Comparison of ENCODE assay signal across 37 cellular contexts in genomic region chr5:83443539-83443938, GRCh38. TPM values are rescaled to one million over a fixed set of nuclear protein-coding genes. Genes with fewer than 3 reads are reported as not detected.
"Had no signal": no experiment of that assay in that cellular context is flagged by ENCODE, and none has a peak within 500 bp of the region (broad histone marks: within the 10 kb centered on the region; RNA-seq: fewer than 3 reads in every experiment).

No MANE protein-coding gene starts in this region.

- H3K4me1 ChIP-seq: ascending aorta had no signal

- H3K27me3 Mint-ChIP-seq: activated B cell treated with CpG ODN at 0.5 μM for 24 hours; activated CD4-positive, alpha-beta memory T cell treated with anti-CD3 and anti-CD28 coated beads for 36 hours; activated CD8-positive, alpha-beta T cell treated with anti-CD3 and anti-CD28 coated beads for 36 hours; activated T-helper 17 cell treated with anti-CD3 and anti-CD28 coated beads, Interleukin-2, amount 50 U/mL, for 72 hours; brain; central memory CD8-positive, alpha-beta T cell had no signal

- H3K4me1 Mint-ChIP-seq: activated CD4-positive, alpha-beta T cell treated with anti-CD3 and anti-CD28 coated beads, Interleukin-2, amount 10 ng/mL, durations not matched to agents 24 days and 14 days; activated naive CD8-positive, alpha-beta T cell treated with anti-CD3 and anti-CD28 coated beads, Interleukin-2, amount 10 ng/mL, durations not matched to agents 7 days and 5 days; activated naive CD8-positive, alpha-beta T cell treated with anti-CD3 and anti-CD28 coated beads, Interleukin-2, amount 50 U/mL, for 24 hours; activated T-helper 17 cell treated with anti-CD3 and anti-CD28 coated beads, Interleukin-2, amount 50 U/mL, for 72 hours; brain; central memory CD8-positive, alpha-beta T cell had no signal

- H3K36me3 Mint-ChIP-seq: activated CD4-positive, alpha-beta memory T cell treated with anti-CD3 and anti-CD28 coated beads for 36 hours; activated naive CD4-positive, alpha-beta T cell treated with anti-CD3 and anti-CD28 coated beads, Interleukin-2, amount 50 U/mL, for 72 hours; activated naive CD8-positive, alpha-beta T cell treated with anti-CD3 and anti-CD28 coated beads, Interleukin-2, amount 10 ng/mL, durations not matched to agents 7 days and 5 days; brain had no signal

- H3K9me3 Mint-ChIP-seq: activated B cell treated with CpG ODN at 0.5 μM for 24 hours; activated CD4-positive, alpha-beta memory T cell treated with anti-CD3 and anti-CD28 coated beads for 36 hours; activated CD4-positive, alpha-beta T cell treated with anti-CD3 and anti-CD28 coated beads, Interleukin-2, amount 10 ng/mL, durations not matched to agents 24 days and 14 days; activated CD8-positive, alpha-beta T cell treated with anti-CD3 and anti-CD28 coated beads for 36 hours; activated naive CD4-positive, alpha-beta T cell treated with anti-CD3 and anti-CD28 coated beads for 36 hours; activated naive CD4-positive, alpha-beta T cell treated with anti-CD3 and anti-CD28 coated beads, Interleukin-2, amount 50 U/mL, for 72 hours; activated naive CD8-positive, alpha-beta T cell treated with anti-CD3 and anti-CD28 coated beads, Interleukin-2, amount 10 ng/mL, durations not matched to agents 7 days and 5 days; activated naive CD8-positive, alpha-beta T cell treated with anti-CD3 and anti-CD28 coated beads, Interleukin-2, amount 50 U/mL, for 24 hours; activated T-cell treated with anti-CD3 and anti-CD28 coated beads, Interleukin-2, amount 50 U/mL, for 4 hours; activated T-cell treated with anti-CD3 and anti-CD28 coated beads, Interleukin-2, amount 50 U/mL, for 72 hours; activated T-helper 1 cell treated with anti-CD3 and anti-CD28 coated beads, Interleukin-12 subunit alpha, Interleukin-12 subunit beta, Interleukin-2, Interleukin-4 antibody, amounts not matched to agents 30 ng/mL and 10 ng/mL and 1 ng/mL, durations not matched to agents 14 hours and 24 hours and 36 hours; activated T-helper 17 cell treated with anti-CD3 and anti-CD28 coated beads, Interleukin-2, amount 50 U/mL, for 72 hours; central memory CD8-positive, alpha-beta T cell; T-helper 1 cell treated with Interleukin-12 subunit alpha and Interleukin-12 subunit beta and Interleukin-4 antibody, amounts not matched to agents 30 μg/mL and 1 μg/mL, for 36 hours; T-helper 2 cell treated with Interferon-gamma antibody and Interleukin-4, amounts not matched to agents 5 μg/mL and 100 μg/mL, for 36 hours had no signal

- H3K36me3 ChIP-seq: ascending aorta, cardiac muscle cell had no signal

- DNase-seq: activated B cell treated with CpG ODN at 0.5 μM for 24 hours; activated CD4-positive, alpha-beta memory T cell treated with anti-CD3 and anti-CD28 coated beads for 36 hours; activated CD4-positive, alpha-beta T cell treated with anti-CD3 and anti-CD28 coated beads for 4 hours; activated CD4-positive, alpha-beta T cell treated with anti-CD3 and anti-CD28 coated beads, Interleukin-2, amount 10 ng/mL, durations not matched to agents 24 days and 14 days; activated CD4-positive, alpha-beta T cell treated with anti-CD3 and anti-CD28 coated beads, Interleukin-2, amount 50 U/mL, for 1 hour; activated CD4-positive, alpha-beta T cell treated with anti-CD3 and anti-CD28 coated beads, Interleukin-2, amount 50 U/mL, for 4 hours; activated CD4-positive, CD25-positive, alpha-beta regulatory T cell treated with anti-CD3 and anti-CD28 coated beads, Interleukin-2, amount 50 U/mL, for 72 hours; activated CD8-positive, alpha-beta memory T cell treated with anti-CD3 and anti-CD28 coated beads, Interleukin-2, amount 50 U/mL, for 4 hours; activated CD8-positive, alpha-beta T cell treated with anti-CD3 and anti-CD28 coated beads for 36 hours; activated effector memory CD4-positive, alpha-beta T cell treated with anti-CD3 and anti-CD28 coated beads, Interleukin-2, amount 50 U/mL, for 16 hours; activated gamma-delta T cell treated with Interleukin-2 at 50 U/mL for 16 hours; activated naive CD4-positive, alpha-beta T cell; activated naive CD4-positive, alpha-beta T cell treated with anti-CD3 and anti-CD28 coated beads for 36 hours; activated naive CD4-positive, alpha-beta T cell treated with anti-CD3 and anti-CD28 coated beads, Interleukin-2, amount 50 U/mL, for 16 hours; activated naive CD8-positive, alpha-beta T cell treated with anti-CD3 and anti-CD28 coated beads, Interleukin-2, amount 10 ng/mL, durations not matched to agents 7 days and 5 days; activated naive CD8-positive, alpha-beta T cell treated with anti-CD3 and anti-CD28 coated beads, Interleukin-2, amount 50 U/mL, for 24 hours; activated T-cell treated with anti-CD3 and anti-CD28 coated beads for 4 hours; activated T-cell treated with anti-CD3 and anti-CD28 coated beads, Interleukin-2, amount 50 U/mL, for 1 hour; activated T-cell treated with anti-CD3 and anti-CD28 coated beads, Interleukin-2, amount 50 U/mL, for 4 hours; activated T-cell treated with anti-CD3 and anti-CD28 coated beads, Interleukin-2, amount 50 U/mL, for 72 hours; amygdala; anterior cingulate cortex; caudate nucleus; cerebellar nuclear complex; T-helper 2 cell; T-helper 9 cell had no signal

- H3K4me3 ChIP-seq: ascending aorta, cardiac muscle cell had no signal

- H3K9me3 ChIP-seq: ascending aorta had no signal

- H3K4me3 Mint-ChIP-seq: activated B cell treated with CpG ODN at 0.5 μM for 24 hours; activated CD4-positive, alpha-beta memory T cell treated with anti-CD3 and anti-CD28 coated beads for 36 hours; activated CD4-positive, alpha-beta T cell treated with anti-CD3 and anti-CD28 coated beads, Interleukin-2, amount 10 ng/mL, durations not matched to agents 24 days and 14 days; activated CD8-positive, alpha-beta T cell treated with anti-CD3 and anti-CD28 coated beads for 36 hours; activated naive CD4-positive, alpha-beta T cell treated with anti-CD3 and anti-CD28 coated beads for 36 hours; activated naive CD8-positive, alpha-beta T cell treated with anti-CD3 and anti-CD28 coated beads, Interleukin-2, amount 10 ng/mL, durations not matched to agents 7 days and 5 days; activated naive CD8-positive, alpha-beta T cell treated with anti-CD3 and anti-CD28 coated beads, Interleukin-2, amount 50 U/mL, for 24 hours; activated T-cell treated with anti-CD3 and anti-CD28 coated beads, Interleukin-2, amount 50 U/mL, for 4 hours; activated T-cell treated with anti-CD3 and anti-CD28 coated beads, Interleukin-2, amount 50 U/mL, for 72 hours; activated T-helper 1 cell treated with anti-CD3 and anti-CD28 coated beads, Interleukin-12 subunit alpha, Interleukin-12 subunit beta, Interleukin-2, Interleukin-4 antibody, amounts not matched to agents 30 ng/mL and 10 ng/mL and 1 ng/mL, durations not matched to agents 14 hours and 24 hours and 36 hours; activated T-helper 17 cell treated with anti-CD3 and anti-CD28 coated beads, Interleukin-2, amount 50 U/mL, for 72 hours; brain; central memory CD8-positive, alpha-beta T cell; T-helper 1 cell treated with Interleukin-12 subunit alpha and Interleukin-12 subunit beta and Interleukin-4 antibody, amounts not matched to agents 30 μg/mL and 1 μg/mL, for 36 hours; T-helper 2 cell treated with Interferon-gamma antibody and Interleukin-4, amounts not matched to agents 5 μg/mL and 100 μg/mL, for 36 hours had no signal

- H3K27me3 ChIP-seq: ascending aorta, cardiac muscle cell had no signal

- ATAC-seq: activated CD8-positive, alpha-beta T cell treated with anti-CD3 and anti-CD28 coated beads for 36 hours; activated naive CD4-positive, alpha-beta T cell treated with anti-CD3 and anti-CD28 coated beads, Interleukin-2, amount 50 U/mL, for 72 hours; activated naive CD8-positive, alpha-beta T cell treated with anti-CD3 and anti-CD28 coated beads, Interleukin-2, amount 50 U/mL, for 24 hours; activated T-cell treated with anti-CD3 and anti-CD28 coated beads, Interleukin-2, amount 50 U/mL, for 4 hours; activated T-cell treated with anti-CD3 and anti-CD28 coated beads, Interleukin-2, amount 50 U/mL, for 72 hours; activated T-helper 17 cell treated with anti-CD3 and anti-CD28 coated beads, Interleukin-2, amount 50 U/mL, for 72 hours had no signal

- H3K27ac Mint-ChIP-seq: activated B cell treated with CpG ODN at 0.5 μM for 24 hours; activated CD4-positive, alpha-beta memory T cell treated with anti-CD3 and anti-CD28 coated beads for 36 hours; activated CD4-positive, alpha-beta T cell treated with anti-CD3 and anti-CD28 coated beads, Interleukin-2, amount 10 ng/mL, durations not matched to agents 24 days and 14 days; activated CD8-positive, alpha-beta T cell treated with anti-CD3 and anti-CD28 coated beads for 36 hours; activated naive CD4-positive, alpha-beta T cell treated with anti-CD3 and anti-CD28 coated beads for 36 hours; activated naive CD4-positive, alpha-beta T cell treated with anti-CD3 and anti-CD28 coated beads, Interleukin-2, amount 50 U/mL, for 72 hours; activated naive CD8-positive, alpha-beta T cell treated with anti-CD3 and anti-CD28 coated beads, Interleukin-2, amount 10 ng/mL, durations not matched to agents 7 days and 5 days; activated naive CD8-positive, alpha-beta T cell treated with anti-CD3 and anti-CD28 coated beads, Interleukin-2, amount 50 U/mL, for 24 hours; activated T-cell treated with anti-CD3 and anti-CD28 coated beads, Interleukin-2, amount 50 U/mL, for 72 hours; activated T-helper 1 cell treated with anti-CD3 and anti-CD28 coated beads, Interleukin-12 subunit alpha, Interleukin-12 subunit beta, Interleukin-2, Interleukin-4 antibody, amounts not matched to agents 30 ng/mL and 10 ng/mL and 1 ng/mL, durations not matched to agents 14 hours and 24 hours and 36 hours; activated T-helper 17 cell treated with anti-CD3 and anti-CD28 coated beads, Interleukin-2, amount 50 U/mL, for 72 hours; brain; T-helper 1 cell treated with Interleukin-12 subunit alpha and Interleukin-12 subunit beta and Interleukin-4 antibody, amounts not matched to agents 30 μg/mL and 1 μg/mL, for 36 hours; T-helper 2 cell treated with Interferon-gamma antibody and Interleukin-4, amounts not matched to agents 5 μg/mL and 100 μg/mL, for 36 hours had no signal

- H3K27ac ChIP-seq: ascending aorta, cardiac muscle cell, VCaP had no signal

RNA-seq across cellular contexts. Expression of gene VCAN, which starts 28.0 kb away (rescaled TPM):
- total RNA-seq: activated CD4-positive, alpha-beta T cell treated with anti-CD3 and anti-CD28 coated beads, Interleukin-2, amount 10 ng/mL, durations not matched to agents 24 days and 14 days; activated CD8-positive, alpha-beta memory T cell treated with anti-CD3 and anti-CD28 coated beads for 36 hours; activated CD8-positive, alpha-beta T cell treated with anti-CD3 and anti-CD28 coated beads for 36 hours; activated naive CD4-positive, alpha-beta T cell treated with anti-CD3 and anti-CD28 coated beads for 36 hours had no signal
